ENCODE assay signal across 2 cellular contexts in the genomic region with DNA sequence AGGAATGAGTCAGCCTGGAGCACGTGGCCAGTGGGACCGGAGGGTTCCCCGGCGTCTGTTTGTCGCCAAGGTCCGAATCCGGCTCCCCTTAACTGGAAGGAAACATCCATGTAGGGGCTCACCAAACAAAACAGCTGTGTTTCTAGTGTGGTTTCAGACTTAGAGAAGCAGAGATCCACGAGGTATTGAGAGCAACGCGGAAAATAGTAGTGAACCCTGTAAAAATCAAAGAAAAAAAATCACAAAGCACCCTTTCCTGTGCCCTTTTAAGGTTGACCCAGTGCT.
TF ChIP-seq lines count a peak whose summit lies in the region.

No MANE protein-coding gene starts in this region.

TF ChIP-seq in SK-N-SH, 30 proteins besides CTCF, POLR2A, EP300 and RAD21 (continued from another document):
- TF ChIP-seq POLR2AphosphoS5 (IDR thresholded peaks at IDR 0.05; ENCODE audit: low read depth, low read length) = no peak
- no peak for TF ChIP-seq NFIC (IDR thresholded peaks at IDR 0.05; ENCODE audit: borderline replicate concordance)
- TF ChIP-seq, protein P1, sequence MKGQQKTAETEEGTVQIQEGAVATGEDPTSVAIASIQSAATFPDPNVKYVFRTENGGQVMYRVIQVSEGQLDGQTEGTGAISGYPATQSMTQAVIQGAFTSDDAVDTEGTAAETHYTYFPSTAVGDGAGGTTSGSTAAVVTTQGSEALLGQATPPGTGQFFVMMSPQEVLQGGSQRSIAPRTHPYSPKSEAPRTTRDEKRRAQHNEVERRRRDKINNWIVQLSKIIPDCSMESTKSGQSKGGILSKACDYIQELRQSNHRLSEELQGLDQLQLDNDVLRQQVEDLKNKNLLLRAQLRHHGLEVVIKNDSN (IDR thresholded peaks at IDR 0.05; ENCODE audit: borderline replicate concordance, low read depth) = peak; percentile 72; the same call in 1 of the 2 replicates
- TF ChIP-seq MXI1 (IDR thresholded peaks at IDR 0.05; ENCODE audit: low read depth, low read length) = no peak
- TF ChIP-seq JUND (IDR thresholded peaks at IDR 0.05) = 0 out of 2 replicates have a peak, but pooled peaks have one; percentile 32
- TF ChIP-seq FOSL2 (IDR thresholded peaks at IDR 0.05; ENCODE audit: borderline replicate concordance, low read depth) = peak; percentile 39; the same call in 1 of the 2 replicates
- TF ChIP-seq TEAD4 (IDR thresholded peaks at IDR 0.05; ENCODE audit: borderline replicate concordance, insufficient read depth) = no peak
- TF ChIP-seq MAX (IDR thresholded peaks at IDR 0.05; ENCODE audit: low read depth) = peak; percentile 92
- TF ChIP-seq SIN3A (IDR thresholded peaks at IDR 0.05; ENCODE audit: borderline replicate concordance, low read depth, low read length) = peak; percentile 56; the same call in 1 of the 2 replicates
- TF ChIP-seq FOXM1 (IDR thresholded peaks at IDR 0.05; ENCODE audit: low read depth) = no peak
- TF ChIP-seq SMC3 (IDR thresholded peaks at IDR 0.05; ENCODE audit: low read depth, low read length) = no peak

TF ChIP-seq in SK-N-SH treated with all-trans-retinoic acid at 6 μM for 48 hours, 23 proteins besides CTCF, POLR2A, EP300 and RAD21 (continued from another document):
- TF ChIP-seq POU6F1 (CRISPR knock-in tag; IDR thresholded peaks at IDR 0.05; ENCODE audit: borderline replicate concordance, low read depth) = no peak
- TF ChIP-seq CSDC2 (CRISPR knock-in tag; IDR thresholded peaks at IDR 0.05) = no peak
- no peak for TF ChIP-seq ZFP3 (CRISPR knock-in tag; IDR thresholded peaks at IDR 0.05)
- no peak for TF ChIP-seq SNAI2 (CRISPR knock-in tag; IDR thresholded peaks at IDR 0.05)
- TF ChIP-seq ZNF70 (CRISPR knock-in tag; IDR thresholded peaks at IDR 0.05) = no peak
- TF ChIP-seq ZFP30 (CRISPR knock-in tag; IDR thresholded peaks at IDR 0.05) = no peak
- no peak for TF ChIP-seq ZC3H10 (CRISPR knock-in tag; IDR thresholded peaks at IDR 0.05)
- no peak for TF ChIP-seq TOX (CRISPR knock-in tag; IDR thresholded peaks at IDR 0.05; ENCODE audit: borderline replicate concordance)
- TF ChIP-seq OSR1 (CRISPR knock-in tag; IDR thresholded peaks at IDR 0.05) = no peak
- no peak for TF ChIP-seq PATZ1 (CRISPR knock-in tag; IDR thresholded peaks at IDR 0.05; ENCODE audit: borderline replicate concordance)
- no peak for TF ChIP-seq ZNF565 (CRISPR knock-in tag; conservative IDR thresholded peaks at IDR 0.05; ENCODE audit: low read depth)
- TF ChIP-seq BACH2 (CRISPR knock-in tag; IDR thresholded peaks at IDR 0.05; ENCODE audit: borderline replicate concordance) = no peak
